In genomic region chr7:47298636-47299035, GRCh38 we compare ENCODE assay signal across 22 cellular contexts.
"Had no signal": no experiment of that assay in that cellular context is flagged by ENCODE, and none has a peak within 500 bp of the region (broad histone marks: within the 10 kb centered on the region; RNA-seq: fewer than 3 reads in every experiment).

No MANE protein-coding gene starts in this region.

- H3K4me1 Mint-ChIP-seq: naive thymus-derived CD8-positive, alpha-beta T cell; stimulated activated naive CD8-positive, alpha-beta T cell treated with anti-CD3 and anti-CD28 coated beads, Interleukin-15, amount 100 ng/mL, for 72 hours had no signal

- H3K27ac ChIP-seq: adrenal gland, suprapubic skin, VCaP had no signal

- H3K9me3 Mint-ChIP-seq: naive thymus-derived CD8-positive, alpha-beta T cell; stimulated activated naive CD8-positive, alpha-beta T cell treated with anti-CD3 and anti-CD28 coated beads, Interleukin-15, amount 100 ng/mL, for 72 hours had no signal

- ATAC-seq: left colon; naive thymus-derived CD8-positive, alpha-beta T cell; stimulated activated naive CD8-positive, alpha-beta T cell treated with anti-CD3 and anti-CD28 coated beads, Interleukin-15, amount 100 ng/mL, for 72 hours had no signal

- H3K4me3 Mint-ChIP-seq: naive thymus-derived CD8-positive, alpha-beta T cell; stimulated activated naive CD8-positive, alpha-beta T cell treated with anti-CD3 and anti-CD28 coated beads, Interleukin-15, amount 100 ng/mL, for 72 hours had no signal

- H3K27ac Mint-ChIP-seq: stimulated activated naive CD8-positive, alpha-beta T cell treated with anti-CD3 and anti-CD28 coated beads, Interleukin-15, amount 100 ng/mL, for 72 hours had no signal

- H3K9me3 ChIP-seq: adrenal gland, esophagus squamous epithelium, suprapubic skin, upper lobe of left lung had no signal

- H3K27me3 ChIP-seq: adrenal gland, esophagus squamous epithelium, suprapubic skin, upper lobe of left lung had no signal

- DNase-seq: activated CD4-positive, alpha-beta T cell treated with anti-CD3 and anti-CD28 coated beads, Interleukin-2, amount 50 U/mL, for 1 hour; activated CD4-positive, CD25-positive, alpha-beta regulatory T cell treated with anti-CD3 and anti-CD28 coated beads, Interleukin-2, amount 50 U/mL, for 72 hours; activated CD8-positive, alpha-beta memory T cell treated with anti-CD3 and anti-CD28 coated beads for 24 hours; activated CD8-positive, alpha-beta memory T cell treated with anti-CD3 and anti-CD28 coated beads, Interleukin-2, amount 50 U/mL, for 48 hours; activated effector memory CD4-positive, alpha-beta T cell treated with anti-CD3 and anti-CD28 coated beads, Interleukin-2, amount 50 U/mL, for 16 hours; activated naive CD4-positive, alpha-beta T cell treated with anti-CD3 and anti-CD28 coated beads, Interleukin-2, amount 50 U/mL, for 16 hours; activated T-cell treated with anti-CD3 and anti-CD28 coated beads, Interleukin-2, amount 50 U/mL, for 48 hours; cerebellar nuclear complex; dermis blood vessel endothelial cell; effector memory CD4-positive, alpha-beta T cell; esophagus squamous epithelium; left colon; naive thymus-derived CD8-positive, alpha-beta T cell; retina; small intestine; stimulated activated CD4-positive, alpha-beta T cell treated with anti-CD3 and anti-CD28 coated beads, Interleukin-4, amount 100 ng/mL, for 1 hour; stimulated activated naive CD8-positive, alpha-beta T cell treated with anti-CD3 and anti-CD28 coated beads, Interleukin-15, amount 100 ng/mL, for 72 hours; T-helper 2 cell had no signal

- H3K36me3 Mint-ChIP-seq: naive thymus-derived CD8-positive, alpha-beta T cell had no signal

- H3K4me3 ChIP-seq: adrenal gland, esophagus squamous epithelium, suprapubic skin, upper lobe of left lung had no signal
